2 cellular contexts compared by ENCODE assay signal in the genomic region with DNA sequence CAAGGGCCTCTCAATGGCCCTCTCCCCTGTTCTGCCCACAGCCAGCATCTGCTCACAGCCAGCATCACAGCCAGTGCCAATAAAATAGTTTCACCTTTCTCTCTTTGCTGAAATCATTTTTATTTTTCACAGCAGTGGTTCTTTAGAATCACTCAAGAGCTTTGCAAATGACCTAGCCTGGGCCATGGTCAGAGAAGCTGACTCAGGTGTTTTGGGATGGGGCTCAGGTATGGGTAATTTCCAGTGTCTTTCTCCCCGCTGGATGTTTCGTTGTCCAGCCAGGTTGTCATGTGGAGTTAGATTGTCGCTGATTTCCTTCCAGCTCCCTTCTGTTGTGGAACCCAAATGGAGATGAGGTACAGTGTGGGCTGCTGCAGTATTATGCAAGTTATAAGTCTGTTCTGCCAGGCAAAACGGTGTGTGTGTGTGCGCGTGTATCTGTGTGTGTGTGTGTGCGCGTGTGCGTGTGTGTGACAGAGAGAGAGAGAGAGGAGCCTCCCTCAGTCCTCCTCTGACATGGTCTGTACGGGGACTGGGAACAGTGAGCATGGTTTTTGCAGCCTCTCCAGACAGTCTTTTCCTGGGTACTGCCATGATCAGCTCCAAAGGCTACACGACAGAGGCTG.
TF ChIP-seq lines count a peak whose summit lies in the region.

No MANE protein-coding gene starts in this region.

TF ChIP-seq in K562, 482 proteins besides CTCF, POLR2A, EP300 and RAD21:
- no peak for TF ChIP-seq LEF1 (IDR thresholded peaks at IDR 0.05)
- TF ChIP-seq MAFG (tag; conservative IDR thresholded peaks at IDR 0.05) = 0 out of 2 replicates have a peak, but pooled peaks have one; percentile 15
- TF ChIP-seq HIVEP1 (CRISPR knock-in tag; IDR thresholded peaks at IDR 0.05) = no peak
- no peak for TF ChIP-seq ZKSCAN8 (CRISPR knock-in tag; IDR thresholded peaks at IDR 0.05)
- TF ChIP-seq ZNF316 (IDR thresholded peaks at IDR 0.05) = peak; percentile 40; the same call in 1 of the 2 replicates

TF ChIP-seq in H1, 55 proteins besides CTCF, POLR2A, EP300 and RAD21:
- no peak for TF ChIP-seq SAP30 (IDR thresholded peaks at IDR 0.05; ENCODE audit: insufficient read depth, insufficient replicate concordance, low read length)
- no peak for TF ChIP-seq E2F6 (IDR thresholded peaks at IDR 0.05)
- TF ChIP-seq ATF3 (IDR thresholded peaks at IDR 0.05; ENCODE audit: insufficient read depth, low read depth, low read length) = no peak
- TF ChIP-seq EGR1 (IDR thresholded peaks at IDR 0.05; ENCODE audit: borderline replicate concordance, low read depth, low read length) = no peak
- TF ChIP-seq RFX5 (IDR thresholded peaks at IDR 0.05; ENCODE audit: borderline replicate concordance, low read depth, low read length) = no peak
- TF ChIP-seq SP2 (IDR thresholded peaks at IDR 0.05; ENCODE audit: low read length) = no peak
- TF ChIP-seq SUZ12 (IDR thresholded peaks at IDR 0.05; ENCODE audit: low read length) = no peak
- no peak for TF ChIP-seq CREB1 (IDR thresholded peaks at IDR 0.05)
